In the genomic region with DNA sequence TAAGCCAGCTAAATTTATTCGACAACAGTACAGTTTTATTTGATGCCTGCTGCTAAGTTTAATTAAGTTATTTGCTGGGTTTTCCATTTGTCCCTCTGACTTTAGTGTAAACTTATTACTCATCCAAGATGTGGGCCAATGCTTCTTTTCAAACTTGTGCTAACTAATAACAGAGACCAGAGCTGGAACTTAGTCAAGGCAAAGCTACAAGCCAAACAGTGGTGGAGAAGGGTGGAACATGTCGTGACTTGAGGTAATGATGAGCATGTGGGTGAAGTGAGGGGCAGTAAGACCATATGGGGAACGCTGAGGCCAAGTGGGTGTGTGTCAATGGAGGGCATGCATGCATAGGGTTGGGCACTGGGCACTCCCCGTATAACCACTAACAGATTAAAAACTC, we compare ENCODE assay signal across 16 cellular contexts.
DNase-seq lines count a peak whose midpoint lies in the region; TF ChIP-seq lines count a peak whose summit lies in the region.
"Had no signal": no experiment of that assay in that cellular context is flagged by ENCODE, and none has a peak within 500 bp of the region (broad histone marks: within the 10 kb centered on the region; RNA-seq: fewer than 3 reads in every experiment).

No MANE protein-coding gene starts in this region.

- H3K36me3 ChIP-seq in CD4-positive, alpha-beta memory T cell (ENCODE audit: insufficient read depth, low read length), result no peaks in the 10 kb centered on the region
- H3K36me3 ChIP-seq: HAP-1 had no signal

- no peak overlapping the region for H3K27ac ChIP-seq in CD4-positive, alpha-beta memory T cell (ENCODE audit: low read depth, low read length)
- H3K27ac ChIP-seq: A549 had no signal

- H3K4me1 ChIP-seq in CD4-positive, alpha-beta memory T cell (ENCODE audit: insufficient read depth, low read length), result no peaks in the 10 kb centered on the region
- H3K4me1 ChIP-seq: A549, HAP-1 had no signal

- H3K27me3 Mint-ChIP-seq in CD4-positive, alpha-beta memory T cell, result no peaks in the 10 kb centered on the region
- no peaks in the 10 kb centered on the region for H3K27me3 Mint-ChIP-seq in activated naive CD8-positive, alpha-beta T cell treated with anti-CD3 and anti-CD28 coated beads for 36 hours
- H3K27me3 Mint-ChIP-seq: B cell had no signal

- H3K36me3 Mint-ChIP-seq in CD4-positive, alpha-beta memory T cell, result peaks cover 0 to 5% of the 10 kb centered on the region in 2 donors
- no peaks in the 10 kb centered on the region for H3K36me3 Mint-ChIP-seq in activated naive CD8-positive, alpha-beta T cell treated with anti-CD3 and anti-CD28 coated beads for 36 hours
- H3K36me3 Mint-ChIP-seq: CD8-positive, alpha-beta T cell had no signal

- no peak overlapping the region for H3K4me3 ChIP-seq in AG10803 (ENCODE audit: low read length)
- no peak overlapping the region for H3K4me3 ChIP-seq in CD4-positive, alpha-beta memory T cell (ENCODE audit: low read length in 2 of 2)
- H3K4me3 ChIP-seq: A549, HAP-1 had no signal

- no peak for TF ChIP-seq CTCF in AG10803 (conservative IDR thresholded peaks at IDR 0.05; ENCODE audit: low read length)

- DNase-seq in AG10803 (ENCODE audit: low read depth) (peak; percentile 64), M059J (ENCODE audit: low read depth) (peak; percentile 11), dedifferentiated amniotic fluid mesenchymal stem cell (ENCODE audit: extremely low spot score) (peak; percentile 47), fibroblast of peridontal ligament (ENCODE audit: extremely low read depth) (peak; percentile 82), NCI-H526 treated with DMSO at 0.1 percent for 48 hours (lab: John Stamatoyannopoulos, UW) (no peak)
- DNase-seq in CD4-positive, alpha-beta memory T cell, result no peak
- DNase-seq in activated naive CD8-positive, alpha-beta T cell treated with anti-CD3 and anti-CD28 coated beads for 36 hours, result no peak
- no peak for DNase-seq in activated CD4-positive, alpha-beta T cell treated with anti-CD3 and anti-CD28 coated beads, Interleukin-2, amount 50 U/mL, for 48 hours
- DNase-seq: CD8-positive, alpha-beta T cell; NCI-H1048; NCI-H1694; NCI-H345; SHP77 had no signal

- no peaks in the 10 kb centered on the region for H3K9me3 ChIP-seq in CD4-positive, alpha-beta memory T cell (ENCODE audit: control insufficient read depth in 1 of 2, low read length in 2 of 2)
- H3K9me3 ChIP-seq: HAP-1 had no signal

- CTCF ChIA-PET in CD4-positive, alpha-beta memory T cell (lab: Charles Lee; ENCODE audit: partially characterized antibody), result interaction anchor here (0.9 to 3.3 kb wide), 4 partner anchors 10 to 17 kb away, joined by 3 to 15 read pairs (median 4); no protein-coding TSS in a partner anchor

- H3K4me3 Mint-ChIP-seq in CD4-positive, alpha-beta memory T cell, result no peak overlapping the region
- no peak overlapping the region for H3K4me3 Mint-ChIP-seq in activated naive CD8-positive, alpha-beta T cell treated with anti-CD3 and anti-CD28 coated beads for 36 hours
- H3K4me3 Mint-ChIP-seq: B cell; CD8-positive, alpha-beta T cell had no signal

- no peaks in the 10 kb centered on the region for H3K27me3 ChIP-seq in CD4-positive, alpha-beta memory T cell (ENCODE audit: insufficient read depth, low read length)

- H3K27ac Mint-ChIP-seq in CD4-positive, alpha-beta memory T cell, result no peak overlapping the region
- no peak overlapping the region for H3K27ac Mint-ChIP-seq in activated naive CD8-positive, alpha-beta T cell treated with anti-CD3 and anti-CD28 coated beads for 36 hours
- H3K27ac Mint-ChIP-seq: B cell; CD8-positive, alpha-beta T cell had no signal

- no peaks in the 10 kb centered on the region for H3K4me1 Mint-ChIP-seq in CD4-positive, alpha-beta memory T cell
- no peaks in the 10 kb centered on the region for H3K4me1 Mint-ChIP-seq in activated naive CD8-positive, alpha-beta T cell treated with anti-CD3 and anti-CD28 coated beads for 36 hours
- H3K4me1 Mint-ChIP-seq: B cell had no signal

- H3K9me3 Mint-ChIP-seq in CD4-positive, alpha-beta memory T cell, result peaks cover 2 to 26% (median 12%) of the 10 kb centered on the region in 8 donors
- H3K9me3 Mint-ChIP-seq in activated naive CD8-positive, alpha-beta T cell treated with anti-CD3 and anti-CD28 coated beads for 36 hours, result peaks cover 22% of the 10 kb centered on the region

- intact Hi-C loops in CD4-positive, alpha-beta memory T cell (cut with micrococcal nuclease), result no loop called here

- POLR2A ChIA-PET in CD4-positive, alpha-beta memory T cell (lab: Charles Lee; ENCODE audit: partially characterized antibody), result no interaction called here

Comparison
In these comparisons a context has a peak if more than half of its experiments do, and no peak if none do; other contexts are left out.
1. DNase-seq: peak in AG10803 (single experiment), M059J (single experiment), dedifferentiated amniotic fluid mesenchymal stem cell (single experiment) and fibroblast of peridontal ligament (single experiment); none in CD4-positive, alpha-beta memory T cell (0 of 5), NCI-H526 treated with DMSO at 0.1 percent for 48 hours (single experiment), activated naive CD8-positive, alpha-beta T cell treated with anti-CD3 and anti-CD28 coated beads for 36 hours (single experiment) and activated CD4-positive, alpha-beta T cell treated with anti-CD3 and anti-CD28 coated beads, Interleukin-2, amount 50 U/mL, for 48 hours (0 of 2).